Comparison of ENCODE assay signal across 10 cellular contexts in genomic region chr6:149210376-149210775, GRCh38.
DNase-seq lines count a peak whose midpoint lies in the region; ATAC-seq and TF ChIP-seq lines count a peak whose summit lies in the region.
"Had no signal": no experiment of that assay in that cellular context is flagged by ENCODE, and none has a peak within 500 bp of the region (broad histone marks: within the 10 kb centered on the region; RNA-seq: fewer than 3 reads in every experiment).

No MANE protein-coding gene starts in this region.

- no peak overlapping the region for H3K56ac ChIP-seq in IMR-90 (ENCODE audit: extremely low read depth, insufficient read depth, low read length)

- no peak overlapping the region for H3K4me3 Mint-ChIP-seq in natural killer cell

- no peak for TF ChIP-seq CTCF in IMR-90 (conservative IDR thresholded peaks at IDR 0.05; ENCODE audit: low read depth, low read length)
- TF ChIP-seq CTCF in natural killer cell (IDR thresholded peaks at IDR 0.05): no peak

- H3K27ac ChIP-seq in IMR-90 (ENCODE audit: insufficient read depth, low read length): peak overlapping the region; percentile 58; the same call in 1 of the 2 replicates
- H3K27ac ChIP-seq: parathyroid adenoma, suprapubic skin had no signal

- no peak overlapping the region for H2AFZ ChIP-seq in IMR-90 (replicated peaks; ENCODE audit: low read length, poor library complexity)
- H2AFZ ChIP-seq: parathyroid adenoma had no signal

- no peaks in the 10 kb centered on the region; the same call in 1 of the 2 replicates for H3K27me3 ChIP-seq in IMR-90 (ENCODE audit: control insufficient read depth, insufficient read depth, low read length)
- H3K27me3 ChIP-seq: suprapubic skin had no signal

- no peaks in the 10 kb centered on the region for H3K79me1 ChIP-seq in IMR-90 (ENCODE audit: low read depth in 1 of 2, low read length in 2 of 2)

- intact Hi-C loops in IMR-90 (cut with micrococcal nuclease): loop anchor here (10.0 kb wide), 1 partner anchor 176 kb away; no protein-coding TSS in a partner anchor
- intact Hi-C loops in natural killer cell (cut with micrococcal nuclease): no loop called here

- H3K27ac Mint-ChIP-seq in natural killer cell: peak overlapping the region; percentile 16 to 49

- BruUV-seq in IMR-90 (replicated peaks; lab: Mats Ljungman, UMichigan): no TSS peak

- no peak for TF ChIP-seq RAD21 in IMR-90 (IDR thresholded peaks at IDR 0.05; ENCODE audit: low read length)

- H3K23ac ChIP-seq in IMR-90 (ENCODE audit: low read depth, low read length): no peak overlapping the region

- H3K9me3 Mint-ChIP-seq in natural killer cell: no peaks in the 10 kb centered on the region

- WGBS in IMR-90 (ENCODE audit: extremely low coverage in 2 of 2, insufficient read length in 1 of 2), 2 experiments: no CpG with 5 or more reads among the region's 1 CpG

- H3K14ac ChIP-seq in IMR-90 (replicated peaks; ENCODE audit: low read depth, low read length): 0 out of 2 replicates have a peak overlapping the region, but pooled peaks have one; percentile 53

- H2BK15ac ChIP-seq in IMR-90 (ENCODE audit: low read depth, low read length): no peak overlapping the region

- no peak overlapping the region for H2AK9ac ChIP-seq in IMR-90 (replicated peaks; ENCODE audit: low read depth, low read length, poor library complexity)

- ATAC-seq in IMR-90 (ENCODE audit: low read depth): peak; percentile 77
- ATAC-seq in natural killer cell: peak; percentile 51 to 71 (median 65)
- no peak for ATAC-seq in GM19397 (IDR thresholded peaks at IDR 0.05; ENCODE audit: unreplicated experiment)

- peak overlapping the region; percentile 49; the same call in 1 of the 2 replicates for H2BK120ac ChIP-seq in IMR-90 (ENCODE audit: low read depth, low read length)

- H4K5ac ChIP-seq in IMR-90 (ENCODE audit: low read depth, low read length): no peak overlapping the region

- H3K4me1 Mint-ChIP-seq in natural killer cell: peaks cover 10 to 12% of the 10 kb centered on the region in 2 donors

- dilution Hi-C loops in IMR-90 (cut with HindIII; ENCODE audit: low sequenced_read_pairs, unreplicated experiment): no loop called here

- no peaks in the 10 kb centered on the region for H3K9me3 ChIP-seq in IMR-90 (ENCODE audit: control insufficient read depth, insufficient read depth, low read length)
- H3K9me3 ChIP-seq: suprapubic skin had no signal

- DNase-seq in GM04503 (ENCODE audit: low read depth) (peak; percentile 31), IMR-90 (peak; percentile 77), astrocyte of the hippocampus (ENCODE audit: low read depth, low spot score) (peak; percentile 78), natural killer cell (no peak), ureter (ENCODE audit: low spot score) (no peak), NCI-H510A (lab: John Stamatoyannopoulos, UW) (no peak), inferior parietal cortex (ENCODE audit: extremely low spot score) (no peak)

- CTCF ChIA-PET in IMR-90 (lab: Yijun Ruan, JAX): no interaction called here

- no peaks in the 10 kb centered on the region for H3K36me3 Mint-ChIP-seq in natural killer cell

- H4K20me1 ChIP-seq in IMR-90 (ENCODE audit: insufficient read depth, low read length): no peaks in the 10 kb centered on the region

- H4K91ac ChIP-seq in IMR-90 (ENCODE audit: insufficient read depth, low read depth, low read length): no peak overlapping the region

- H3K4me1 ChIP-seq in IMR-90 (ENCODE audit: control insufficient read depth, insufficient read depth, low read length): peaks cover 23% of the 10 kb centered on the region
- H3K4me1 ChIP-seq: parathyroid adenoma, suprapubic skin had no signal

- in situ Hi-C loops in IMR-90 (cut with MboI; ENCODE audit: low sequenced_read_pairs): no loop called here

- H3K36me3 ChIP-seq in IMR-90 (ENCODE audit: control insufficient read depth, insufficient read depth, low read length): no peaks in the 10 kb centered on the region
- H3K36me3 ChIP-seq: suprapubic skin had no signal

- no peak for TF ChIP-seq POLR2A in IMR-90 (IDR thresholded peaks at IDR 0.05; ENCODE audit: low read depth, low read length)

- 0 out of 2 replicates have a peak overlapping the region, but pooled peaks have one; percentile 66 for H3K18ac ChIP-seq in IMR-90 (ENCODE audit: low read depth, low read length)

- peaks cover 15% of the 10 kb centered on the region for H3K9me1 ChIP-seq in IMR-90 (ENCODE audit: insufficient read depth, low read length)

- no peak overlapping the region for H2AK5ac ChIP-seq in IMR-90 (ENCODE audit: low read depth, low read length)

- H2BK20ac ChIP-seq in IMR-90 (ENCODE audit: low read depth, low read length): peak overlapping the region; percentile 52

- H3K27me3 Mint-ChIP-seq in natural killer cell (ENCODE audit: low read depth in 2 of 2): peaks cover 2 to 7% of the 10 kb centered on the region in 2 donors

- peak overlapping the region; percentile 32; the same call in 1 of the 2 replicates for H3K4me2 ChIP-seq in IMR-90 (ENCODE audit: low read depth, low read length)

- H2BK5ac ChIP-seq in IMR-90 (ENCODE audit: low read depth, low read length, poor library complexity, severe bottlenecking): no peak overlapping the region

- no peak overlapping the region for H4K8ac ChIP-seq in IMR-90 (ENCODE audit: low read depth in 2 of 2, low read length in 2 of 2)

- POLR2A ChIA-PET in IMR-90 (lab: Charles Lee; ENCODE audit: unreplicated experiment): no interaction called here

- peak overlapping the region; percentile 64; the same call in 1 of the 2 replicates for H3K4ac ChIP-seq in IMR-90 (ENCODE audit: low read depth, low read length)

- H3K4me3 ChIP-seq in IMR-90 (ENCODE audit: insufficient read depth, low read depth, low read length): no peak overlapping the region
- H3K4me3 ChIP-seq: suprapubic skin had no signal

- H3K9ac ChIP-seq in IMR-90 (ENCODE audit: low read depth, low read length): no peak overlapping the region
- H3K9ac ChIP-seq: parathyroid adenoma had no signal

TF ChIP-seq in IMR-90, 13 proteins besides CTCF, POLR2A, EP300 and RAD21:
- no peak for TF ChIP-seq CEBPB (IDR thresholded peaks at IDR 0.05; ENCODE audit: low read depth, low read length)
- peak; percentile 77 for TF ChIP-seq FOS (IDR thresholded peaks at IDR 0.05; ENCODE audit: low read depth, low read length)

Comparison
In these comparisons a context has a peak if more than half of its experiments do, and no peak if none do; other contexts are left out.
1. DNase-seq: peak in GM04503 (single experiment), IMR-90 (single experiment) and astrocyte of the hippocampus (single experiment); none in natural killer cell (single experiment), ureter (single experiment), NCI-H510A (single experiment) and inferior parietal cortex (single experiment).